Comparison of ENCODE assay signal across 21 cellular contexts in genomic region chr4:79177388-79177787, GRCh38.
A peak's percentile ranks its signal among the peaks of the same experiment; 100 is the strongest.
DNase-seq lines count a peak whose midpoint lies in the region; ATAC-seq and TF ChIP-seq lines count a peak whose summit lies in the region.
"Had no signal": no experiment of that assay in that cellular context is flagged by ENCODE, and none has a peak within 500 bp of the region (broad histone marks: within the 10 kb centered on the region; RNA-seq: fewer than 3 reads in every experiment).

No MANE protein-coding gene starts in this region.

- H3K4me3 ChIP-seq in osteoblast (ENCODE audit: insufficient read depth, low read length) (no peak overlapping the region), MG63 (no peak overlapping the region)
- H3K4me3 ChIP-seq: PC-9, SJSA1 had no signal

- DNase-seq in NCI-H69 (lab: John Stamatoyannopoulos, UW), result peak; percentile 20
- no peak for DNase-seq in hypothalamus (lab: John Stamatoyannopoulos, UW)
- DNase-seq in activated T-cell treated with anti-CD3 and anti-CD28 coated beads, Interleukin-2, amount 50 U/mL, for 1 hour, result no peak
- DNase-seq in osteoblast (ENCODE audit: insufficient read length, low spot score, missing footprints), result no peak
- no peak for DNase-seq in MG63
- DNase-seq: Calu3; CD4-positive, alpha-beta memory T cell; DMS53; GOT3; IMR-90; Kasumi-1; NCI-H1417; NCI-H2081; NCI-H510A; NCI-H82; PC-9; T-helper 2 cell had no signal

- H2AFZ ChIP-seq in osteoblast (ENCODE audit: low read length), result no peak overlapping the region
- H2AFZ ChIP-seq: PC-9 had no signal

- no peaks in the 10 kb centered on the region for H3K79me2 ChIP-seq in osteoblast (ENCODE audit: insufficient read depth, low read length)

- peak; percentile 76 for ATAC-seq in GM18499 (IDR thresholded peaks at IDR 0.05; ENCODE audit: insufficient read depth, unreplicated experiment)
- ATAC-seq in GM19395 (IDR thresholded peaks at IDR 0.05; ENCODE audit: unreplicated experiment), result peak; percentile 49
- ATAC-seq in HG03039 (IDR thresholded peaks at IDR 0.05; ENCODE audit: unreplicated experiment), result peak; percentile 45

- H4K20me1 ChIP-seq in osteoblast (ENCODE audit: insufficient read depth, low read length), result no peaks in the 10 kb centered on the region

- TF ChIP-seq CTCF in osteoblast (IDR thresholded peaks at IDR 0.05; ENCODE audit: extremely low read depth, low read depth, low read length), result no peak

- H3K4me2 ChIP-seq in osteoblast (ENCODE audit: insufficient read depth, low read length), result no peak overlapping the region
- H3K4me2 ChIP-seq: PC-9 had no signal

- no peaks in the 10 kb centered on the region for H3K27me3 ChIP-seq in osteoblast (ENCODE audit: insufficient read depth, low read length)
- no peaks in the 10 kb centered on the region for H3K27me3 ChIP-seq in MG63
- H3K27me3 ChIP-seq: SJSA1 had no signal

- H3K27ac ChIP-seq in osteoblast (ENCODE audit: low read depth, low read length), result no peak overlapping the region
- H3K27ac ChIP-seq: PC-9, SJSA1 had no signal

- H3K9me3 ChIP-seq in osteoblast (ENCODE audit: low read depth, low read length) (no peaks in the 10 kb centered on the region), MG63 (no peaks in the 10 kb centered on the region)
- H3K9me3 ChIP-seq: SJSA1 had no signal

- H3K36me3 ChIP-seq in osteoblast (ENCODE audit: insufficient read depth, low read length) (no peaks in the 10 kb centered on the region), MG63 (no peaks in the 10 kb centered on the region)
- H3K36me3 ChIP-seq: SJSA1 had no signal

- H3K4me1 ChIP-seq in osteoblast (ENCODE audit: insufficient read depth, low read length), result no peaks in the 10 kb centered on the region
- H3K4me1 ChIP-seq: SJSA1 had no signal
